Comparison of ENCODE assay signal across 8 cellular contexts in the genomic region with DNA sequence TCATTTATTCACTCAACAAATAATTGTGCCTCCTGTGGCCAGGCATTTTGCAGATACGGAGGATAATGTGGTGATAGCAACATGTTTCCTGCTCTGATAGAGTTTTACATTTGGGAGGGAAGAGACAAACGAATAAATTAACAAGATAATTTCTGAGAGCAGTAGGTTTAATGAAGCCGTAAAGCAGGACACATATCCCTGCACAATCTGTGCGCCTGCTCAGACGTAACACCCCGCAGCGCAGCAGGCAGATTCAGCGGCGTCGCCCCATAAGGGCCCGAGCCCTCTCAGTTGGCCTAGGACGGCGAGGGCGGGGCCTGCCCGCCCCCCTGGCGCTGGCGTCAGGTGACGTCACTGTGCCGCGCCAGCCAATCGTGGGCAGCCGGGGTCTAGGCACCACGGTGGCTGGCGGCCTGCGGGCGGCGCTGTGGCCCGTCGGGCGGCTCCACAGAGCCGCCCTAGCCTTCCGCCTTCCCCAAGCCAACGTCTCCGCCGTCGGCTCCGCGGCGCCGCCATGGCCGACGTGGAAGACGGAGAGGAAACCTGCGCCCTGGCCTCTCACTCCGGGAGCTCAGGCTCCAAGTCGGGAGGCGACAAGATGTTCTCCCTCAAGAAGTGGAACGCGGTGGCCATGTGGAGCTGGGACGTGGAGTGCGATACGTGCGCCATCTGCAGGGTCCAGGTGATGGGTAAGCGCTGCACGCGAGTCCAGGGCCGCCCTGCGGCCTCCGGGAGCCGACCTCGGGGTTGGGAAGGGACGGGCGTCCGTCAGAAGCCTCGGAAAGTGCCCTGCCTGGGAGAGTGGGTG. TPM values are rescaled to one million over a fixed set of nuclear protein-coding genes. Genes with fewer than 3 reads are reported as not detected.
DNase-seq lines count a peak whose midpoint lies in the region; ATAC-seq and TF ChIP-seq lines count a peak whose summit lies in the region.

TSS of gene RNF7 (plus strand) at position 471 of the 808 bp plus-strand sequence. CDS start at position 515, 44 bp downstream.

- POLR2A ChIA-PET in BJ (lab: Charles Lee): interaction anchor here (0.6 kb wide), 2 partner anchors 14 to 188 kb away, joined by 3 to 4 read pairs; no protein-coding TSS in a partner anchor

- TF ChIP-seq CTCF in BJ (IDR thresholded peaks at IDR 0.05; ENCODE audit: insufficient read depth, low read depth, low read length): peak; percentile 60
- TF ChIP-seq CTCF in chondrocyte (IDR thresholded peaks at IDR 0.05): peak; percentile 98

- H3K4me3 Mint-ChIP-seq in chondrocyte (ENCODE audit: unreplicated experiment): peak within 1 kb of the TSS; percentile 92

- peaks cover 36% of the 10 kb centered on the region for H3K4me1 Mint-ChIP-seq in chondrocyte (ENCODE audit: low read depth)

- peaks cover 2% of the 10 kb centered on the region for H3K36me3 Mint-ChIP-seq in chondrocyte (ENCODE audit: low read depth)

- no peaks in the 10 kb centered on the region for H3K27me3 ChIP-seq in BJ (ENCODE audit: control insufficient read depth, insufficient read depth, low read length)

- H3K4me3 ChIP-seq in BJ (ENCODE audit: low read depth, low read length): peak within 1 kb of the TSS; percentile 94

- CTCF ChIA-PET in BJ (lab: Yijun Ruan, JAX): interaction anchor here (0.6 to 2.2 kb wide), 16 partner anchors 9 to 659 kb away, joined by 3 to 12 read pairs (median 4); partner anchors contain the start of gene ATP1B3

- ATAC-seq in HG03442 (IDR thresholded peaks at IDR 0.05; ENCODE audit: unreplicated experiment): peak; percentile 94

- no peaks in the 10 kb centered on the region for H3K9me3 Mint-ChIP-seq in chondrocyte (ENCODE audit: low read depth)

- H3K27me3 Mint-ChIP-seq in chondrocyte (ENCODE audit: low read depth): no peaks in the 10 kb centered on the region

- H3K27ac Mint-ChIP-seq in chondrocyte (ENCODE audit: unreplicated experiment): peak within 1 kb of the TSS; percentile 96

- DNase-seq in BJ (ENCODE audit: low read depth): peak; percentile 59
- DNase-seq in GM19238 (ENCODE audit: insufficient read length, low spot score): peak; percentile 85
- peak; percentile 77 for DNase-seq in NCI-H510A treated with DMSO at 0.1 percent for 48 hours (lab: John Stamatoyannopoulos, UW)
- DNase-seq in activated CD4-positive, alpha-beta T cell treated with anti-CD3 and anti-CD28 coated beads for 24 hours (ENCODE audit: low read depth in 2 of 2): peak; percentile 90 to 94
- DNase-seq in chondrocyte (ENCODE audit: low spot score): peak; percentile 95
- DNase-seq in kidney glomerular epithelial cell (lab: John Stamatoyannopoulos, UW): peak; percentile 75
- DNase-seq in stimulated activated CD4-positive, alpha-beta T cell treated with anti-CD3 and anti-CD28 coated beads, Interleukin-1b, Interleukin-23, amount 100 ng/mL, for 1 hour (ENCODE audit: low read depth in 2 of 2): peak; percentile 93 to 94

- no peaks in the 10 kb centered on the region for H3K36me3 ChIP-seq in BJ (ENCODE audit: control insufficient read depth, insufficient read depth, low read length)

RNA-seq across cellular contexts. Expression of gene RNF7, which starts in this region (rescaled TPM):
- 74.4 and 99.6 TPM in 2 replicates for polyA plus RNA-seq in BJ (2011; rRNA removed)
- polyA minus RNA-seq in BJ (2011; rRNA and poly(A)+ RNA removed): 14.3 and 16.2 TPM in 2 replicates
- 104 to 105 TPM (median 104 TPM) in 3 replicates for total RNA-seq in chondrocyte

Comparison
In these comparisons a context has a peak if more than half of its experiments do, and no peak if none do; other contexts are left out.
1. Peak in every context shown above with its lines: DNase-seq, ATAC-seq and H3K4me3 ChIP-seq.